In genomic region chr6:169960891-169961611, GRCh38 we compare ENCODE assay signal across 13 cellular contexts.
DNase-seq lines count a peak whose midpoint lies in the region; ATAC-seq and TF ChIP-seq lines count a peak whose summit lies in the region.
"Had no signal": no experiment of that assay in that cellular context is flagged by ENCODE, and none has a peak within 500 bp of the region (broad histone marks: within the 10 kb centered on the region; RNA-seq: fewer than 3 reads in every experiment).

No MANE protein-coding gene starts in this region.

- peaks cover 5% of the 10 kb centered on the region for H3K36me3 Mint-ChIP-seq in endothelial cell (ENCODE audit: low read depth, unreplicated experiment)

- H3K4me3 Mint-ChIP-seq in endothelial cell (ENCODE audit: unreplicated experiment), result peak overlapping the region; percentile 49

- intact Hi-C loops in sciatic nerve (cut with DNase I), result no loop called here

- H3K27me3 Mint-ChIP-seq in endothelial cell (ENCODE audit: unreplicated experiment), result peaks cover 5% of the 10 kb centered on the region

- H3K4me1 Mint-ChIP-seq in endothelial cell (ENCODE audit: unreplicated experiment), result peaks cover 4% of the 10 kb centered on the region

- H3K9me3 Mint-ChIP-seq in endothelial cell (ENCODE audit: unreplicated experiment), result no peaks in the 10 kb centered on the region

- H3K27ac Mint-ChIP-seq in endothelial cell (ENCODE audit: unreplicated experiment), result no peak overlapping the region

- no peak for TF ChIP-seq CTCF in endothelial cell (IDR thresholded peaks at IDR 0.05; ENCODE audit: unreplicated experiment)

- ATAC-seq in sciatic nerve, result no peak

- DNase-seq in SHP77 (lab: John Stamatoyannopoulos, UW), result peak; percentile 12 to 33
- DNase-seq in SHP77 treated with DMSO at 0.1 percent for 48 hours (lab: John Stamatoyannopoulos, UW), result no peak
- DNase-seq in NCI-H69 (lab: John Stamatoyannopoulos, UW), result peak; percentile 47
- no peak for DNase-seq in endothelial cell (ENCODE audit: low spot score)
- DNase-seq in sciatic nerve (ENCODE audit: low spot score), result peak; percentile 44
- no peak for DNase-seq in UCSD-AML1 (lab: John Stamatoyannopoulos, UW; ENCODE audit: unreplicated experiment)
- DNase-seq in glomerular visceral epithelial cell (ENCODE audit: extremely low spot score), result no peak
- DNase-seq in AG08396 (ENCODE audit: low spot score), result no peak
- DNase-seq: ACHN, hippocampal formation, Karpas-422, NCI-H2107, testis had no signal

Comparison
In these comparisons a context has a peak if more than half of its experiments do, and no peak if none do; other contexts are left out.
1. DNase-seq: peak in SHP77 (2 of 2), NCI-H69 (single experiment) and sciatic nerve (single experiment); none in SHP77 treated with DMSO at 0.1 percent for 48 hours (single experiment), endothelial cell (single experiment), UCSD-AML1 (single experiment), glomerular visceral epithelial cell (single experiment) and AG08396 (single experiment).